Comparison of ENCODE assay signal across 14 cellular contexts in genomic region chr6:109793015-109793414, GRCh38.
DNase-seq lines count a peak whose midpoint lies in the region.
"Had no signal": no experiment of that assay in that cellular context is flagged by ENCODE, and none has a peak within 500 bp of the region (broad histone marks: within the 10 kb centered on the region; RNA-seq: fewer than 3 reads in every experiment).

No MANE protein-coding gene starts in this region.

- H2AFZ ChIP-seq in GM23248, result peak overlapping the region; percentile 21; the same call in 1 of the 2 replicates

- H3K4me2 ChIP-seq in GM23248 (ENCODE audit: unreplicated experiment), result peak overlapping the region; percentile 72
- H3K4me2 ChIP-seq in skeletal muscle satellite cell (ENCODE audit: low read length), result peak overlapping the region; percentile 15

- WGBS in GM23248 (ENCODE audit: low coverage in 1 of 2, low lambda C conversion rate in 2 of 2, missing lambda C conversion rate in 2 of 2), 2 experiments, result 100% methylated on average over 1 of the region's 1 CpG

- DNase-seq in GM23248 (no peak), SJSA1 (ENCODE audit: low read depth in 1 of 2, low spot score in 2 of 2) (no peak), left kidney (ENCODE audit: low read depth, low spot score) (peak; percentile 77), NCI-H510A (lab: John Stamatoyannopoulos, UW) (no peak), NCI-H1048 (lab: John Stamatoyannopoulos, UW) (no peak), MG63 (no peak), EL (no peak)
- DNase-seq: activated naive CD8-positive, alpha-beta T cell treated with anti-CD3 and anti-CD28 coated beads for 36 hours; NCI-H187; NCI-H510A treated with DMSO at 0.1 percent for 48 hours; retina; testis had no signal

- H3K4me3 ChIP-seq in GM23248, result no peak overlapping the region
- no peak overlapping the region for H3K4me3 ChIP-seq in SJSA1
- H3K4me3 ChIP-seq in skeletal muscle satellite cell (ENCODE audit: low read length), result no peak overlapping the region
- H3K4me3 ChIP-seq in MG63, result no peak overlapping the region
- H3K4me3 ChIP-seq: lung, testis had no signal

- no peaks in the 10 kb centered on the region for H4K20me1 ChIP-seq in GM23248 (ENCODE audit: insufficient read depth)

- H3K9me3 ChIP-seq in GM23248 (ENCODE audit: low read depth) (no peaks in the 10 kb centered on the region), SJSA1 (replicated peaks) (no peaks in the 10 kb centered on the region), skeletal muscle satellite cell (replicated peaks; ENCODE audit: low read length) (no peaks in the 10 kb centered on the region), MG63 (no peaks in the 10 kb centered on the region)
- H3K9me3 ChIP-seq: testis had no signal

- H3F3A ChIP-seq in GM23248 (ENCODE audit: insufficient read depth), result peaks cover 46% of the 10 kb centered on the region

- 0 out of 2 replicates have a peak, but pooled peaks cover 5% of the 10 kb centered on the region for H3K36me3 ChIP-seq in GM23248 (ENCODE audit: low read depth)
- no peaks in the 10 kb centered on the region for H3K36me3 ChIP-seq in SJSA1
- H3K36me3 ChIP-seq in skeletal muscle satellite cell (ENCODE audit: insufficient read depth, low read length), result no peaks in the 10 kb centered on the region
- H3K36me3 ChIP-seq in MG63, result no peaks in the 10 kb centered on the region

- in situ Hi-C loops in GM23248 (cut with MboI), result no loop called here

- H3K9ac ChIP-seq in GM23248 (peak overlapping the region; percentile 53), skeletal muscle satellite cell (ENCODE audit: low read depth, low read length) (peak overlapping the region; percentile 49)

- H3K79me2 ChIP-seq in GM23248 (ENCODE audit: insufficient read depth), result no peaks in the 10 kb centered on the region

- no peaks in the 10 kb centered on the region for H3K9me2 ChIP-seq in GM23248 (ENCODE audit: insufficient read depth)

- H3K27me3 ChIP-seq in GM23248 (replicated peaks; ENCODE audit: insufficient read depth) (no peaks in the 10 kb centered on the region), SJSA1 (replicated peaks) (no peaks in the 10 kb centered on the region), skeletal muscle satellite cell (ENCODE audit: control insufficient read depth, insufficient read depth, low read length) (no peaks in the 10 kb centered on the region), MG63 (no peaks in the 10 kb centered on the region)
- H3K27me3 ChIP-seq: testis had no signal

- H3K27ac ChIP-seq in GM23248, result peak overlapping the region; percentile 95
- H3K27ac ChIP-seq in SJSA1, result peak overlapping the region; percentile 82
- H3K27ac ChIP-seq: testis had no signal

- peaks cover 62% of the 10 kb centered on the region for H3K4me1 ChIP-seq in GM23248 (ENCODE audit: insufficient read depth)
- peaks cover 62% of the 10 kb centered on the region for H3K4me1 ChIP-seq in SJSA1 (replicated peaks)
- H3K4me1 ChIP-seq in skeletal muscle satellite cell (ENCODE audit: control insufficient read depth, insufficient read depth, low read length), result peaks cover 47% of the 10 kb centered on the region
- H3K4me1 ChIP-seq: testis had no signal
